In the genomic region with DNA sequence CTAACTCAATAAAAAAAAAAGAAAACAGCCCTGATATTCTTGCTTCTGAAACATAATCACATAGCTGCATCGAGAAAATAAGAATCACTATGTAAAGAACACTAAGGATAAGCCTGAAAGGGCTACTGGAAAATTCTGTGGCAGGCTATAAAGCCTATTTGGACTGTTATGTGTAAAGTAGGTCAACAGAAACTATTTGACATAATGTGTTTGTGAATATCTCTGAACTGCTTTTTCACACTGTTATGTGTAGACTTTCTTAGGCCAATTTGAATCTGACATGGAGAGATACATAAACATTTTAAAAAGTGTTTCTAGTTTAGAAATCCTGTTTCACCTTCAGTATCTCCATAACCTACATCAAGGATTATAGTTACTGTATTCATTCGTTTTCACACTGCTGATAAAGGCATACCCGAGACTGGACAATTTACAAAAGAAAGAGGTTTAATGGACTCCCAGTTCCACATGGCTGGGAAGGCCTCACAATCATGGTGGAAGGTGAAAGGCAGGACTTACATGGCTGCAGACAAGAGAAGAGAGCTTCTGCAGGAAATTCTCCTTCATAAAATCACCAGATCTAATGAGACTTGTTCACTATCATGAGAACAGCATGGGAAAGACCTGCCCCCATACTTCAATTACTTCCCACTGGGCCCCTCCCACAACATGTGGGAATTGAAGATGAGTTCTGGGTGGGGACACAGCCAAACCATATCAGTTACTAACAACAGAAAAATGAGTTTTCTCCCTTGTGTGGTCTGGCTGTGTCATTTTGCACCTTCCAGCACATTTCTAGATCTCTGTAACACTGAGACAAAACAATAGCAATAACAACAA, we compare ENCODE assay signal across 1 cellular context.
TF ChIP-seq lines count a peak whose summit lies in the region.

No MANE protein-coding gene starts in this region.

TF ChIP-seq in K562, 482 proteins besides CTCF, POLR2A, EP300 and RAD21 (continued from another document):
- TF ChIP-seq TRIM28 (IDR thresholded peaks at IDR 0.05) (no peak), SMARCE1 (IDR thresholded peaks at IDR 0.05) (0 out of 2 replicates have a peak, but pooled peaks have one; percentile 16), NCOR1 (IDR thresholded peaks at IDR 0.05) (peak; percentile 77), DEAF1 (CRISPR knock-in tag; IDR thresholded peaks at IDR 0.05) (no peak), DPF2 (IDR thresholded peaks at IDR 0.05) (peak; percentile 65), SOX6 (IDR thresholded peaks at IDR 0.05) (peak; percentile 65), MED1 (CRISPR knock-in tag; IDR thresholded peaks at IDR 0.05; ENCODE audit: borderline replicate concordance) (no peak), POLR2H (tag; IDR thresholded peaks at IDR 0.05; ENCODE audit: low read depth) (0 out of 2 replicates have a peak, but pooled peaks have one; percentile 41), DACH1 (IDR thresholded peaks at IDR 0.05; ENCODE audit: partially characterized antibody) (peak; percentile 51), HDAC2 (IDR thresholded peaks at IDR 0.05) (no peak), RFX1 (IDR thresholded peaks at IDR 0.05) (0 out of 2 replicates have a peak, but pooled peaks have one; percentile 8), UBTF (IDR thresholded peaks at IDR 0.05; ENCODE audit: borderline replicate concordance in 1 of 2, low read depth in 2 of 2, low read length in 2 of 2) (no peak), RBFOX2 (IDR thresholded peaks at IDR 0.05; ENCODE audit: low read depth, low read length) (peak; percentile 52), HDAC3 (IDR thresholded peaks at IDR 0.05; ENCODE audit: borderline replicate concordance, partially characterized antibody) (peak; percentile 24), NFIC (IDR thresholded peaks at IDR 0.05) (peak; percentile 39; the same call in 1 of the 2 replicates), HNRNPL (IDR thresholded peaks at IDR 0.05; ENCODE audit: low read depth, low read length) (no peak), POLR2AphosphoS5 (IDR thresholded peaks at IDR 0.05; ENCODE audit: control insufficient read depth, insufficient read depth, low read depth, low read length) (peak; percentile 67), FOXK2 (conservative IDR thresholded peaks at IDR 0.05 in 1 of 2, IDR thresholded peaks at IDR 0.05 in 1 of 2; ENCODE audit: low read depth in 2 of 2) (peak; percentile 46 to 67; a peak in 3 of 4 replicates), ZNF174 (CRISPR knock-in tag; IDR thresholded peaks at IDR 0.05) (no peak), PHF8 (IDR thresholded peaks at IDR 0.05; ENCODE audit: borderline replicate concordance, low read length) (peak; percentile 34; the same call in 1 of the 2 replicates), FOXM1 (IDR thresholded peaks at IDR 0.05; ENCODE audit: low read depth) (0 out of 2 replicates have a peak, but pooled peaks have one; percentile 40), FOXM1 (CRISPR knock-in tag; IDR thresholded peaks at IDR 0.05; ENCODE audit: low read depth) (no peak), GTF2B (IDR thresholded peaks at IDR 0.05; ENCODE audit: extremely low read depth, insufficient read length) (no peak), PHF20 (IDR thresholded peaks at IDR 0.05; ENCODE audit: partially characterized antibody) (no peak), EP400 (IDR thresholded peaks at IDR 0.05) (peak; percentile 55), KLF1 (tag; IDR thresholded peaks at IDR 0.05) (no peak), NR2C2 (CRISPR knock-in tag; IDR thresholded peaks at IDR 0.05) (no peak), NR2C2 (tag; IDR thresholded peaks at IDR 0.05) (no peak), TAF9B (IDR thresholded peaks at IDR 0.05; ENCODE audit: partially characterized antibody) (peak; percentile 45), SP1 (CRISPR knock-in tag; IDR thresholded peaks at IDR 0.05) (peak; percentile 66), PRDM10 (IDR thresholded peaks at IDR 0.05; ENCODE audit: partially characterized antibody) (peak; percentile 69), CSDE1 (IDR thresholded peaks at IDR 0.05) (no peak)
- TF ChIP-seq, protein P1, sequence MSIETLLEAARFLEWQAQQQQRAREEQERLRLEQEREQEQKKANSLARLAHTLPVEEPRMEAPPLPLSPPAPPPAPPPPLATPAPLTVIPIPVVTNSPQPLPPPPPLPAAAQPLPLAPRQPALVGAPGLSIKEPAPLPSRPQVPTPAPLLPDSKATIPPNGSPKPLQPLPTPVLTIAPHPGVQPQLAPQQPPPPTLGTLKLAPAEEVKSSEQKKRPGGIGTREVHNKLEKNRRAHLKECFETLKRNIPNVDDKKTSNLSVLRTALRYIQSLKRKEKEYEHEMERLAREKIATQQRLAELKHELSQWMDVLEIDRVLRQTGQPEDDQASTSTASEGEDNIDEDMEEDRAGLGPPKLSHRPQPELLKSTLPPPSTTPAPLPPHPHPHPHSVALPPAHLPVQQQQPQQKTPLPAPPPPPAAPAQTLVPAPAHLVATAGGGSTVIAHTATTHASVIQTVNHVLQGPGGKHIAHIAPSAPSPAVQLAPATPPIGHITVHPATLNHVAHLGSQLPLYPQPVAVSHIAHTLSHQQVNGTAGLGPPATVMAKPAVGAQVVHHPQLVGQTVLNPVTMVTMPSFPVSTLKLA (conservative IDR thresholded peaks at IDR 0.05), result peak in 1 of 2 experiments; percentile 72; a peak in 2 of 4 replicates
- TF ChIP-seq, protein P2, sequence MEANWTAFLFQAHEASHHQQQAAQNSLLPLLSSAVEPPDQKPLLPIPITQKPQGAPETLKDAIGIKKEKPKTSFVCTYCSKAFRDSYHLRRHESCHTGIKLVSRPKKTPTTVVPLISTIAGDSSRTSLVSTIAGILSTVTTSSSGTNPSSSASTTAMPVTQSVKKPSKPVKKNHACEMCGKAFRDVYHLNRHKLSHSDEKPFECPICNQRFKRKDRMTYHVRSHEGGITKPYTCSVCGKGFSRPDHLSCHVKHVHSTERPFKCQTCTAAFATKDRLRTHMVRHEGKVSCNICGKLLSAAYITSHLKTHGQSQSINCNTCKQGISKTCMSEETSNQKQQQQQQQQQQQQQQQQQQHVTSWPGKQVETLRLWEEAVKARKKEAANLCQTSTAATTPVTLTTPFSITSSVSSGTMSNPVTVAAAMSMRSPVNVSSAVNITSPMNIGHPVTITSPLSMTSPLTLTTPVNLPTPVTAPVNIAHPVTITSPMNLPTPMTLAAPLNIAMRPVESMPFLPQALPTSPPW (CRISPR knock-in tag; IDR thresholded peaks at IDR 0.05), result peak; percentile 20; the same call in 1 of the 2 replicates
- TF ChIP-seq, protein P3, sequence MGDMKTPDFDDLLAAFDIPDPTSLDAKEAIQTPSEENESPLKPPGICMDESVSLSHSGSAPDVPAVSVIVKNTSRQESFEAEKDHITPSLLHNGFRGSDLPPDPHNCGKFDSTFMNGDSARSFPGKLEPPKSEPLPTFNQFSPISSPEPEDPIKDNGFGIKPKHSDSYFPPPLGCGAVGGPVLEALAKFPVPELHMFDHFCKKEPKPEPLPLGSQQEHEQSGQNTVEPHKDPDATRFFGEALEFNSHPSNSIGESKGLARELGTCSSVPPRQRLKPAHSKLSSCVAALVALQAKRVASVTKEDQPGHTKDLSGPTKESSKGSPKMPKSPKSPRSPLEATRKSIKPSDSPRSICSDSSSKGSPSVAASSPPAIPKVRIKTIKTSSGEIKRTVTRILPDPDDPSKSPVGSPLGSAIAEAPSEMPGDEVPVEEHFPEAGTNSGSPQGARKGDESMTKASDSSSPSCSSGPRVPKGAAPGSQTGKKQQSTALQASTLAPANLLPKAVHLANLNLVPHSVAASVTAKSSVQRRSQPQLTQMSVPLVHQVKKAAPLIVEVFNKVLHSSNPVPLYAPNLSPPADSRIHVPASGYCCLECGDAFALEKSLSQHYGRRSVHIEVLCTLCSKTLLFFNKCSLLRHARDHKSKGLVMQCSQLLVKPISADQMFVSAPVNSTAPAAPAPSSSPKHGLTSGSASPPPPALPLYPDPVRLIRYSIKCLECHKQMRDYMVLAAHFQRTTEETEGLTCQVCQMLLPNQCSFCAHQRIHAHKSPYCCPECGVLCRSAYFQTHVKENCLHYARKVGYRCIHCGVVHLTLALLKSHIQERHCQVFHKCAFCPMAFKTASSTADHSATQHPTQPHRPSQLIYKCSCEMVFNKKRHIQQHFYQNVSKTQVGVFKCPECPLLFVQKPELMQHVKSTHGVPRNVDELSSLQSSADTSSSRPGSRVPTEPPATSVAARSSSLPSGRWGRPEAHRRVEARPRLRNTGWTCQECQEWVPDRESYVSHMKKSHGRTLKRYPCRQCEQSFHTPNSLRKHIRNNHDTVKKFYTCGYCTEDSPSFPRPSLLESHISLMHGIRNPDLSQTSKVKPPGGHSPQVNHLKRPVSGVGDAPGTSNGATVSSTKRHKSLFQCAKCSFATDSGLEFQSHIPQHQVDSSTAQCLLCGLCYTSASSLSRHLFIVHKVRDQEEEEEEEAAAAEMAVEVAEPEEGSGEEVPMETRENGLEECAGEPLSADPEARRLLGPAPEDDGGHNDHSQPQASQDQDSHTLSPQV (IDR thresholded peaks at IDR 0.05), result peak; percentile 41; the same call in 1 of the 2 replicates
